In the genomic region with DNA sequence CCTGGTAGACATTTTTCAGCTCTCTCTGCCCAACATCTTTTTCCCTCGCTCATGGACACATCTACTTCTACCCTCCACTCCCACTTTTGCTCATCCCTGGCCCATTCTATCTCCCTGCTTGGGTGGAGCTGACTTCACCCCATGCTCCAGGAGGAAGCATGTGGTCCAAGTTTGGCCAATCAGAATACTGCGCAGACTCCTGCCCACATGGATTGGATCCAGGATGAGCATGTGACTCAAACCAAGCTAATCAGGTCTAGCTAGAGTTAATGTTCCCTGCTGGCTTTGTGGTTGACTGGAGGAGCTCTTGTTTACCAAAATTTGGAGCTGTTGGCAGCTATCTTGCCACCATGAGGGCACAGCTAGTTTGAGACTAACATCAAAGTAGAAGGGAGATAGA, we compare ENCODE assay signal across 9 cellular contexts.
"Had no signal": no experiment of that assay in that cellular context is flagged by ENCODE, and none has a peak within 500 bp of the region (broad histone marks: within the 10 kb centered on the region; RNA-seq: fewer than 3 reads in every experiment).

No MANE protein-coding gene starts in this region.

- ATAC-seq: GM23338 had no signal

- H3K9ac ChIP-seq: KMS-11 had no signal

- FAIRE-seq: H1, H54, HTR-8/SVneo had no signal

- DNase-seq: H9, HCEC 1CT, IMR-90, KBM-7 had no signal

- H3K27ac ChIP-seq: KMS-11 had no signal

- H3K4me2 ChIP-seq: GM23338, KMS-11 had no signal

- H2AFZ ChIP-seq: GM23338 had no signal

- H3K4me3 ChIP-seq: GM23338 had no signal
